ENCODE assay signal across 37 cellular contexts in the genomic region with DNA sequence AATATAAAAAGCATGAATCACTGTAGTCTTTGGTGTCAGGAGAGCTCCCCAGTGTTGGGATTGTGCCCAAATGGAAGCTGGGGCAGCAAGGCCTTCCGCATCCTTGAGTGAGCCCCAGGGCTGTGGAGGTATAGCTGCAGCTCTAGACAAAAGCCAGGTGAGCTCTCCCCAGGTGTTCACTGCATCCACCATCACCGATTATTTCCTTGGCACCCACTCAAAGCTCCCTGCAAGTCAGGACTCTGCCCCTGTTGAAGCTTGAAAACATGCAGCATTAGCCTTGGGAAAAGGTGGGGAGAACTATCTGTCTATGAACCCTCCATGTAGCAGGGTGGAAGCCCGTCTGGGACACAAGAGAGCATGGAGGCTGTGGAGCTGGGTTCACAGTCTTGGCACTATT.
"Had no signal": no experiment of that assay in that cellular context is flagged by ENCODE, and none has a peak within 500 bp of the region (broad histone marks: within the 10 kb centered on the region; RNA-seq: fewer than 3 reads in every experiment).

No MANE protein-coding gene starts in this region.

- H3K9me3 ChIP-seq: adrenal gland, body of pancreas had no signal

- H3K27ac Mint-ChIP-seq: activated B cell treated with CpG ODN at 0.5 μM for 24 hours; activated CD4-positive, alpha-beta memory T cell treated with anti-CD3 and anti-CD28 coated beads for 36 hours; activated CD4-positive, alpha-beta T cell treated with anti-CD3 and anti-CD28 coated beads, Interleukin-2, amount 10 ng/mL, durations not matched to agents 24 days and 14 days; activated CD8-positive, alpha-beta T cell treated with anti-CD3 and anti-CD28 coated beads for 36 hours; activated naive CD4-positive, alpha-beta T cell treated with anti-CD3 and anti-CD28 coated beads for 36 hours; activated naive CD4-positive, alpha-beta T cell treated with anti-CD3 and anti-CD28 coated beads, Interleukin-2, amount 50 U/mL, for 72 hours; activated naive CD8-positive, alpha-beta T cell treated with anti-CD3 and anti-CD28 coated beads for 36 hours; activated T-cell treated with anti-CD3 and anti-CD28 coated beads, Interleukin-2, amount 50 U/mL, for 72 hours; activated T-helper 1 cell treated with anti-CD3 and anti-CD28 coated beads, Interleukin-12 subunit alpha, Interleukin-12 subunit beta, Interleukin-2, Interleukin-4 antibody, amounts not matched to agents 30 ng/mL and 10 ng/mL and 1 ng/mL, durations not matched to agents 14 hours and 24 hours and 36 hours; activated T-helper 17 cell treated with anti-CD3 and anti-CD28 coated beads, Interleukin-2, amount 50 U/mL, for 72 hours; T-helper 1 cell treated with Interleukin-12 subunit alpha and Interleukin-12 subunit beta and Interleukin-4 antibody, amounts not matched to agents 30 μg/mL and 1 μg/mL, for 36 hours; T-helper 2 cell treated with Interferon-gamma antibody and Interleukin-4, amounts not matched to agents 5 μg/mL and 100 μg/mL, for 36 hours had no signal

- H3K4me3 ChIP-seq: adrenal gland, body of pancreas, breast epithelium had no signal

- H3K4me1 ChIP-seq: adrenal gland, body of pancreas, breast epithelium had no signal

- H3K4me1 Mint-ChIP-seq: activated B cell treated with CpG ODN at 0.5 μM for 24 hours; activated CD4-positive, alpha-beta T cell treated with anti-CD3 and anti-CD28 coated beads, Interleukin-2, amount 10 ng/mL, durations not matched to agents 24 days and 14 days; activated naive CD8-positive, alpha-beta T cell treated with anti-CD3 and anti-CD28 coated beads for 36 hours; activated T-helper 17 cell treated with anti-CD3 and anti-CD28 coated beads, Interleukin-2, amount 50 U/mL, for 72 hours had no signal

- FAIRE-seq: astrocyte, TTC549 had no signal

- H3K36me3 ChIP-seq: adrenal gland, brain microvascular endothelial cell, breast epithelium had no signal

- H3K27me3 ChIP-seq: adrenal gland, body of pancreas, brain microvascular endothelial cell had no signal

- H3K4me3 Mint-ChIP-seq: activated B cell treated with CpG ODN at 0.5 μM for 24 hours; activated CD4-positive, alpha-beta memory T cell treated with anti-CD3 and anti-CD28 coated beads for 36 hours; activated CD4-positive, alpha-beta T cell treated with anti-CD3 and anti-CD28 coated beads, Interleukin-2, amount 10 ng/mL, durations not matched to agents 24 days and 14 days; activated CD8-positive, alpha-beta T cell treated with anti-CD3 and anti-CD28 coated beads for 36 hours; activated naive CD4-positive, alpha-beta T cell treated with anti-CD3 and anti-CD28 coated beads for 36 hours; activated naive CD8-positive, alpha-beta T cell treated with anti-CD3 and anti-CD28 coated beads for 36 hours; activated T-cell treated with anti-CD3 and anti-CD28 coated beads, Interleukin-2, amount 50 U/mL, for 4 hours; activated T-cell treated with anti-CD3 and anti-CD28 coated beads, Interleukin-2, amount 50 U/mL, for 72 hours; activated T-helper 1 cell treated with anti-CD3 and anti-CD28 coated beads, Interleukin-12 subunit alpha, Interleukin-12 subunit beta, Interleukin-2, Interleukin-4 antibody, amounts not matched to agents 30 ng/mL and 10 ng/mL and 1 ng/mL, durations not matched to agents 14 hours and 24 hours and 36 hours; activated T-helper 17 cell treated with anti-CD3 and anti-CD28 coated beads, Interleukin-2, amount 50 U/mL, for 72 hours; T-helper 1 cell treated with Interleukin-12 subunit alpha and Interleukin-12 subunit beta and Interleukin-4 antibody, amounts not matched to agents 30 μg/mL and 1 μg/mL, for 36 hours; T-helper 2 cell treated with Interferon-gamma antibody and Interleukin-4, amounts not matched to agents 5 μg/mL and 100 μg/mL, for 36 hours had no signal

- H3K9me3 Mint-ChIP-seq: activated CD4-positive, alpha-beta memory T cell treated with anti-CD3 and anti-CD28 coated beads for 36 hours; activated CD4-positive, alpha-beta T cell treated with anti-CD3 and anti-CD28 coated beads, Interleukin-2, amount 10 ng/mL, durations not matched to agents 24 days and 14 days; activated CD8-positive, alpha-beta T cell treated with anti-CD3 and anti-CD28 coated beads for 36 hours; activated naive CD4-positive, alpha-beta T cell treated with anti-CD3 and anti-CD28 coated beads for 36 hours; activated naive CD8-positive, alpha-beta T cell treated with anti-CD3 and anti-CD28 coated beads for 36 hours; activated T-cell treated with anti-CD3 and anti-CD28 coated beads, Interleukin-2, amount 50 U/mL, for 72 hours; activated T-helper 17 cell treated with anti-CD3 and anti-CD28 coated beads, Interleukin-2, amount 50 U/mL, for 72 hours; T-helper 2 cell treated with Interferon-gamma antibody and Interleukin-4, amounts not matched to agents 5 μg/mL and 100 μg/mL, for 36 hours had no signal

- H3K36me3 Mint-ChIP-seq: activated CD4-positive, alpha-beta memory T cell treated with anti-CD3 and anti-CD28 coated beads for 36 hours; activated naive CD4-positive, alpha-beta T cell treated with anti-CD3 and anti-CD28 coated beads, Interleukin-2, amount 50 U/mL, for 72 hours; activated naive CD8-positive, alpha-beta T cell treated with anti-CD3 and anti-CD28 coated beads for 36 hours had no signal

- H3K27ac ChIP-seq: adrenal gland, body of pancreas, brain microvascular endothelial cell, breast epithelium, VCaP had no signal

- DNase-seq: activated B cell treated with CpG ODN at 0.5 μM for 24 hours; activated CD4-positive, alpha-beta memory T cell treated with anti-CD3 and anti-CD28 coated beads for 36 hours; activated CD4-positive, alpha-beta T cell treated with anti-CD3 and anti-CD28 coated beads for 4 hours; activated CD4-positive, alpha-beta T cell treated with anti-CD3 and anti-CD28 coated beads, Interleukin-2, amount 10 ng/mL, durations not matched to agents 24 days and 14 days; activated CD4-positive, alpha-beta T cell treated with anti-CD3 and anti-CD28 coated beads, Interleukin-2, amount 50 U/mL, for 1 hour; activated CD4-positive, alpha-beta T cell treated with anti-CD3 and anti-CD28 coated beads, Interleukin-2, amount 50 U/mL, for 4 hours; activated CD4-positive, CD25-positive, alpha-beta regulatory T cell treated with anti-CD3 and anti-CD28 coated beads, Interleukin-2, amount 50 U/mL, for 72 hours; activated CD8-positive, alpha-beta memory T cell treated with anti-CD3 and anti-CD28 coated beads, Interleukin-2, amount 50 U/mL, for 4 hours; activated CD8-positive, alpha-beta T cell treated with anti-CD3 and anti-CD28 coated beads for 36 hours; activated effector memory CD4-positive, alpha-beta T cell treated with anti-CD3 and anti-CD28 coated beads, Interleukin-2, amount 50 U/mL, for 16 hours; activated gamma-delta T cell treated with Interleukin-2 at 50 U/mL for 16 hours; activated naive CD4-positive, alpha-beta T cell; activated naive CD4-positive, alpha-beta T cell treated with anti-CD3 and anti-CD28 coated beads for 36 hours; activated naive CD4-positive, alpha-beta T cell treated with anti-CD3 and anti-CD28 coated beads, Interleukin-2, amount 50 U/mL, for 16 hours; activated naive CD8-positive, alpha-beta T cell treated with anti-CD3 and anti-CD28 coated beads for 36 hours; activated T-cell treated with anti-CD3 and anti-CD28 coated beads for 4 hours; activated T-cell treated with anti-CD3 and anti-CD28 coated beads, Interleukin-2, amount 50 U/mL, for 1 hour; activated T-cell treated with anti-CD3 and anti-CD28 coated beads, Interleukin-2, amount 50 U/mL, for 4 hours; activated T-cell treated with anti-CD3 and anti-CD28 coated beads, Interleukin-2, amount 50 U/mL, for 72 hours; adrenal gland; amniotic stem cell; aorta; body of pancreas; brain microvascular endothelial cell; central memory CD4-positive, alpha-beta T cell; T-helper 1 cell; T-helper 2 cell; T-helper 9 cell had no signal

- ATAC-seq: activated CD8-positive, alpha-beta T cell treated with anti-CD3 and anti-CD28 coated beads for 36 hours; activated naive CD4-positive, alpha-beta T cell treated with anti-CD3 and anti-CD28 coated beads, Interleukin-2, amount 50 U/mL, for 72 hours; activated T-cell treated with anti-CD3 and anti-CD28 coated beads, Interleukin-2, amount 50 U/mL, for 4 hours; activated T-cell treated with anti-CD3 and anti-CD28 coated beads, Interleukin-2, amount 50 U/mL, for 72 hours; activated T-helper 17 cell treated with anti-CD3 and anti-CD28 coated beads, Interleukin-2, amount 50 U/mL, for 72 hours; body of pancreas had no signal
